In the genomic region with DNA sequence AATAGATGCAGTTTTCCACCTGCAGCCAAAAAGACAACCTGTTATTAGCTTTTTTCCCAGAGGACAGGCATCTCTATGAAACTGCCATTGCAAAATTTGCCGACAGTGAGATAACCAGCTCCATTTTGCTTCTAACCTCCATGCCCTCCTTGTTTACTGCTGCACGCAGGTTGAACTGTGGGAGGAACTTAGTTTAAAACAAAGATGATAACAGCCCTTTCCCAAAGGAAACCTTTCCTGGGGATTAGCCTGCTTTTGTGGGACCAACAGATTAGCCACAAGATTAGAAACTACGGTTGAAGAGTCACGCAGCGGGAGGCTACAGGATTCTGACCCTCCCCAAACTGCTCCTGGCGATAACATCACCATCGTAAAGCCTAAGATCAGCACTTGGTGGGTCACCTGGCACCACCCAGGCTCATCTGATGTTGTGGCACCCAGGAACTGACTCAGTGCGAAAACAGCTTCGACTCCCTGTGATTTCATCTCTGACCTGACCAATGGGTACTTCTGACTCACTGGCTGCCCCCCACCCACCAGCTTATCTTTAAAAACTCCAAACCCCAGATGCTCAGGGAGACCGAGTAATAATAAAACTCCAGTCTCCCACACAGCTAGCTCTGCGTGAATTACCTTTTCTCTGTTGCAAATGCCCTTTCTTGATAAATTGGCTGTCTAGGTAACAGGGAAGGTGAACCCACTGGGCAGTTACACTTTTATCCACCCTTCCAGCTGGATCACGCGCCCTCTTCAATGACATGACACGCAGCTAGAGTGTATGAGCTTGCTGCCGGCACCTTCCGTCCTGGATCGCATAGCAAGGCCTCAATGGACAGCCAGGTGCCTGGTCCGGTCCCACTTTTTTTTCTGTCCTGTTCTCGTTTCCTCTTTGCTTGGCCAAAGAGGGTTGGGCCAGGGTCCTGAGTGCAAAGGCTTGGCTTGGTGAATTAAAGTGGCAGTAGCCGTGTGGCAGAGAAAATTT, we compare ENCODE assay signal across 8 cellular contexts. TPM values are rescaled to one million over a fixed set of nuclear protein-coding genes. Genes with fewer than 3 reads are reported as not detected.
A peak's percentile ranks its signal among the peaks of the same experiment; 100 is the strongest.
DNase-seq lines count a peak whose midpoint lies in the region; ATAC-seq and TF ChIP-seq lines count a peak whose summit lies in the region.

No MANE protein-coding gene starts in this region.

- H3K9me2 ChIP-seq in PC-9 (ENCODE audit: insufficient read depth), result no peaks in the 10 kb centered on the region

- peaks cover 12% of the 10 kb centered on the region for H3K79me2 ChIP-seq in PC-9 (ENCODE audit: low read depth)

- H3K4me3 ChIP-seq in GM12864 (ENCODE audit: low read depth, low read length) (peak overlapping the region; percentile 93), PC-9 (peak overlapping the region; percentile 65), kidney epithelial cell (ENCODE audit: low read depth, low read length) (peak overlapping the region; percentile 79)

- ATAC-seq in activated naive CD8-positive, alpha-beta T cell treated with anti-CD3 and anti-CD28 coated beads, Interleukin-2, amount 10 ng/mL, durations not matched to agents 7 days and 5 days (ENCODE audit: low read depth), result no peak

- H2AFZ ChIP-seq in PC-9, result no peak overlapping the region

- TF ChIP-seq CTCF in GM12864 (IDR thresholded peaks at IDR 0.05; ENCODE audit: low read depth, low read length, missing control alignments) (no peak), PC-9 (conservative IDR thresholded peaks at IDR 0.05) (no peak), kidney epithelial cell (IDR thresholded peaks at IDR 0.05; ENCODE audit: insufficient read depth, low read length, poor library complexity, severe bottlenecking) (no peak)

- peak overlapping the region; percentile 87 for H3K4me3 Mint-ChIP-seq in activated naive CD8-positive, alpha-beta T cell treated with anti-CD3 and anti-CD28 coated beads, Interleukin-2, amount 10 ng/mL, durations not matched to agents 7 days and 5 days

- H3K36me3 Mint-ChIP-seq in activated naive CD8-positive, alpha-beta T cell treated with anti-CD3 and anti-CD28 coated beads, Interleukin-2, amount 10 ng/mL, durations not matched to agents 7 days and 5 days, result peaks cover 13% of the 10 kb centered on the region

- no peaks in the 10 kb centered on the region for H3K9me3 ChIP-seq in PC-9 (ENCODE audit: insufficient read depth, low read depth)

- BruUV-seq in PC-9 (replicated peaks; lab: Mats Ljungman, UMichigan), result TSS peak; percentile 40

- no peaks in the 10 kb centered on the region for H3K27me3 Mint-ChIP-seq in activated naive CD8-positive, alpha-beta T cell treated with anti-CD3 and anti-CD28 coated beads, Interleukin-2, amount 10 ng/mL, durations not matched to agents 7 days and 5 days

- H3K4me1 ChIP-seq in PC-9 (replicated peaks; ENCODE audit: insufficient read depth), result peaks cover 26% of the 10 kb centered on the region

- H3K27me3 ChIP-seq in PC-9 (ENCODE audit: insufficient read depth, low read depth), result no peaks in the 10 kb centered on the region
- H3K27me3 ChIP-seq in kidney epithelial cell (ENCODE audit: control insufficient read depth, insufficient read depth, low read length), result no peaks in the 10 kb centered on the region

- no peaks in the 10 kb centered on the region for H3K36me3 ChIP-seq in PC-9 (ENCODE audit: low read depth)
- H3K36me3 ChIP-seq in kidney epithelial cell (ENCODE audit: control insufficient read depth, insufficient read depth, low read length), result peaks cover 12% of the 10 kb centered on the region

- H3K27ac ChIP-seq in PC-9, result peak overlapping the region; percentile 78

- DNase-seq in GM12864 (ENCODE audit: low read depth) (peak; percentile 61), PC-9 (peak; percentile 77 to 91), kidney epithelial cell (ENCODE audit: low read depth) (peak; percentile 72), NCI-H2107 treated with DMSO at 0.1 percent for 48 hours (lab: John Stamatoyannopoulos, UW; ENCODE audit: unreplicated experiment) (no peak), NCI-H2081 treated with DMSO at 0.1 percent for 48 hours (lab: John Stamatoyannopoulos, UW) (no peak), SKM-1 treated with dmso at 0.1 percent for 144 hours (lab: John Stamatoyannopoulos, UW; ENCODE audit: unreplicated experiment) (no peak)
- DNase-seq in activated naive CD8-positive, alpha-beta T cell treated with anti-CD3 and anti-CD28 coated beads, Interleukin-2, amount 10 ng/mL, durations not matched to agents 7 days and 5 days, result peak; percentile 32
- peak; percentile 31 to 60 for DNase-seq in stimulated activated CD8-positive, alpha-beta memory T cell treated with anti-CD3 and anti-CD28 coated beads, Interleukin-15, amount 100 ng/mL, for 4 hours (ENCODE audit: low read depth in 2 of 2)

- peak overlapping the region; percentile 93 for H3K4me2 ChIP-seq in PC-9

- peaks cover 13% of the 10 kb centered on the region for H4K20me1 ChIP-seq in PC-9 (ENCODE audit: insufficient read depth)

- peaks cover 37% of the 10 kb centered on the region for H3K4me1 Mint-ChIP-seq in activated naive CD8-positive, alpha-beta T cell treated with anti-CD3 and anti-CD28 coated beads, Interleukin-2, amount 10 ng/mL, durations not matched to agents 7 days and 5 days

- H3K27ac Mint-ChIP-seq in activated naive CD8-positive, alpha-beta T cell treated with anti-CD3 and anti-CD28 coated beads, Interleukin-2, amount 10 ng/mL, durations not matched to agents 7 days and 5 days, result peak overlapping the region; percentile 88

- CTCF ChIA-PET in PC-9 (lab: Charles Lee), result interaction anchor here (0.5 to 0.7 kb wide), 4 partner anchors 13 to 986 kb away, joined by 3 to 5 read pairs (median 4); no protein-coding TSS in a partner anchor

- intact Hi-C loops in PC-9 (cut with micrococcal nuclease; ENCODE audit: unreplicated experiment), result loop anchor here (2.0 kb wide), 2 partner anchors 179 to 399 kb away; partner anchors contain the start of genes FAM193A and TNIP2

- POLR2A ChIA-PET in PC-9 (lab: Charles Lee; ENCODE audit: unreplicated experiment), result interaction anchor here (0.6 to 1.0 kb wide), 3 partner anchors 28 to 180 kb away, joined by 3 to 21 read pairs (median 20); partner anchors contain the start of gene GRK4
- POLR2A ChIA-PET in activated naive CD8-positive, alpha-beta T cell treated with anti-CD3 and anti-CD28 coated beads, Interleukin-2, amount 10 ng/mL, durations not matched to agents 7 days and 5 days (lab: Charles Lee), result interaction anchor here (0.8 to 2.3 kb wide), 18 partner anchors 8 to 467 kb away, joined by 3 to 12 read pairs (median 4); partner anchors contain the start of genes GRK4, NOP14 and RNF4

- H3F3A ChIP-seq in PC-9 (ENCODE audit: insufficient read depth, low read depth), result peaks cover 35% of the 10 kb centered on the region

- H3K9me3 Mint-ChIP-seq in activated naive CD8-positive, alpha-beta T cell treated with anti-CD3 and anti-CD28 coated beads, Interleukin-2, amount 10 ng/mL, durations not matched to agents 7 days and 5 days, result no peaks in the 10 kb centered on the region

RNA-seq across cellular contexts. Expression of gene NOP14, which starts 27.2 kb away (rescaled TPM):
- total RNA-seq in PC-9 (2021) (30.9 and 33.6 TPM in 2 replicates), kidney epithelial cell (35.2 and 35.4 TPM in 2 replicates)
- total RNA-seq in activated naive CD8-positive, alpha-beta T cell treated with anti-CD3 and anti-CD28 coated beads, Interleukin-2, amount 10 ng/mL, durations not matched to agents 7 days and 5 days, result 10 to 100 TPM; 36.8 to 40.3 TPM

RNA-seq across cellular contexts. Expression of gene GRK4, which starts 27.3 kb away (rescaled TPM):
- total RNA-seq in PC-9 (2021) (3.1 and 4.4 TPM in 2 replicates), kidney epithelial cell (6.3 and 10.7 TPM in 2 replicates)
- 1 to 10 TPM; 2.4 to 3.4 TPM for total RNA-seq in activated naive CD8-positive, alpha-beta T cell treated with anti-CD3 and anti-CD28 coated beads, Interleukin-2, amount 10 ng/mL, durations not matched to agents 7 days and 5 days

Comparison
In these comparisons a context has a peak if more than half of its experiments do, and no peak if none do; other contexts are left out.
1. DNase-seq: peak in GM12864 (single experiment), PC-9 (2 of 2), activated naive CD8-positive, alpha-beta T cell treated with anti-CD3 and anti-CD28 coated beads, Interleukin-2, amount 10 ng/mL, durations not matched to agents 7 days and 5 days (single experiment), kidney epithelial cell (single experiment) and stimulated activated CD8-positive, alpha-beta memory T cell treated with anti-CD3 and anti-CD28 coated beads, Interleukin-15, amount 100 ng/mL, for 4 hours (2 of 2); none in NCI-H2107 treated with DMSO at 0.1 percent for 48 hours (single experiment), NCI-H2081 treated with DMSO at 0.1 percent for 48 hours (single experiment) and SKM-1 treated with dmso at 0.1 percent for 144 hours (single experiment).
2. Peak in every context shown above with its lines, with median percentiles within 50 percentile points of each other: H3K4me3 ChIP-seq.